8 cellular contexts compared by ENCODE assay signal in the genomic region with DNA sequence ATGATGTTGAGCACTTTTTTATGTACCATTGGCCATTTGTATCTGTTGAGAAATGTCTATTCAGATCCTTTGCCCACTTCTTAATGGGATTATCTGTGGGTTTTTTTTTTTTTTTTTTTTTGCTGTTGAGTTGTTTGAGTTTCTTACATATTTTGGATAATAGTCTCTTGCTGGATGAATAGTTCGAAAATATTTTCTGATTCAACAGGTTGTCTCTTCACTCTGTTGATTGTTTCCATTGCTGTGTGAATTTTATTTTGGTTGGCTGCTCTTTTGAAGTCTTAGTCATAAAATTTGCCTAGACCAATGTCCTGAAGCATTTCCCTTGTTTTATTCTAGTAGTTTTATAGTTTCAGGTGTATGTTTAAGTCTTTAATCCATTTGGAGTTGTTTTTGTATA.
"Had no signal": no experiment of that assay in that cellular context is flagged by ENCODE, and none has a peak within 500 bp of the region (broad histone marks: within the 10 kb centered on the region; RNA-seq: fewer than 3 reads in every experiment).

No MANE protein-coding gene starts in this region.

- ATAC-seq: HCT116, K562 had no signal

- H3K36me3 ChIP-seq: HAP-1 had no signal

- H3K4me3 ChIP-seq: GM23248, HAP-1, K562 had no signal

- DNase-seq: GM23248, GOT3, H7, IMR-90, KG1 had no signal

- H3K9me3 ChIP-seq: HAP-1 had no signal

- H3K27ac ChIP-seq: GM23248 had no signal

- H3K4me1 ChIP-seq: HAP-1 had no signal
